In the genomic region with DNA sequence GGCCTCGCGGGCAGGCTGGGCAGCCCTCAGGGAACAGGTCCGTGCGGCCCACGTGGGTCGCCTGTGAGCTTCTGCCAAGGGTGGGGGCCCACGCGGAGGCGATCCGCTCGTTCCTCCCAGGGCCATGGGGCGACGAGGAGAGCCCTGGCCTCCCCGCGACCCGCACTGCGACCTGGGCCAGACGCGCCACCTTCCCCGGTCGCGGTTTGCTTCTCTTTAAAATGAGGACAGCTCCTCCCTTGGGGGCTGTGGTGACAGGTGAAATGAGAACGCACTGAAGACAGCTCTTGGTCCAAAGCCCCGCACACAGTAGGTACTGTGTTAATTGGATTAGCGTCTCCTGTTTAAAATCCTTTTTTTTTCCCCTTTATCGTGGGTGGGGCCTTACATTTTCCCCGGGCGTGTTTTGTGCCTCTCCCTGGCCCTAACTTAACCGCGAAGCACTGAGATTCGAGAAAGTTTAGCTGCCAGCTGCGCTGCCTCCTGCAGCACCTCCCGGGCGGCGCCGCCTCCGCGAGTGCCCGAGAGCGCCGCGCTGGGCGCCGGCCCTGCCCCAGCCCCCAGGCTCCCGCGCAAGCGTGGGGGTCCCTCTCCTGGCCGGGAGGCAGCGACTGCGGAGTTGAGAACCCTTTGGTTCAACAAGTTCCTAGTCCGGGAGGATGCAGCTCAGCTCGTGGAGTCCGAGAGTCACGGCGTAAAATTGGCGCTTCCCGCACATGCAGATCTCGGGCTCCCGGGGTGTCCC, we compare ENCODE assay signal across 8 cellular contexts. TPM values are rescaled to one million over a fixed set of nuclear protein-coding genes. Genes with fewer than 3 reads are reported as not detected.
DNase-seq lines count a peak whose midpoint lies in the region; ATAC-seq and TF ChIP-seq lines count a peak whose summit lies in the region.

No MANE protein-coding gene starts in this region.

- peaks cover 14% of the 10 kb centered on the region for H3K4me1 Mint-ChIP-seq in progenitor cell of endocrine pancreas (ENCODE audit: low read depth)

- no peaks in the 10 kb centered on the region for H3K27me3 ChIP-seq in RWPE2 (ENCODE audit: insufficient read depth, poor library complexity, severe bottlenecking)
- no peaks in the 10 kb centered on the region for H3K27me3 ChIP-seq in left ventricle myocardium inferior (ENCODE audit: low read depth)

- no peak overlapping the region for H3K27ac Mint-ChIP-seq in progenitor cell of endocrine pancreas

- peak overlapping the region; percentile 84 for H3K4me3 Mint-ChIP-seq in progenitor cell of endocrine pancreas (ENCODE audit: low read depth)

- H3K36me3 ChIP-seq in RWPE2 (ENCODE audit: low read depth) (no peaks in the 10 kb centered on the region), left ventricle myocardium inferior (no peaks in the 10 kb centered on the region)

- intact Hi-C loops in left ventricle myocardium inferior (cut with micrococcal nuclease), result no loop called here

- H3K4me3 ChIP-seq in RWPE2 (ENCODE audit: severe bottlenecking), result peak overlapping the region; percentile 65
- H3K4me3 ChIP-seq in left ventricle myocardium inferior, result peak overlapping the region; percentile 92

- H3K36me3 Mint-ChIP-seq in progenitor cell of endocrine pancreas (ENCODE audit: insufficient read depth), result peaks cover 1% of the 10 kb centered on the region

- DNase-seq in Daoy (ENCODE audit: low read depth) (peak; percentile 73), RWPE2 (ENCODE audit: low spot score) (no peak), amniotic epithelial cell (ENCODE audit: low read depth) (peak; percentile 26), left ventricle myocardium inferior (peak; percentile 40), progenitor cell of endocrine pancreas (ENCODE audit: low spot score, unreplicated experiment) (peak; percentile 48)
- DNase-seq in effector CD8-positive, alpha-beta T cell (lab: John Stamatoyannopoulos, UW), result no peak

- H3K9me3 ChIP-seq in RWPE2 (ENCODE audit: severe bottlenecking), result no peaks in the 10 kb centered on the region
- peaks cover 4% of the 10 kb centered on the region for H3K9me3 ChIP-seq in left ventricle myocardium inferior (replicated peaks)

- peak overlapping the region; percentile 38 for H3K27ac ChIP-seq in RWPE2 (ENCODE audit: poor library complexity, severe bottlenecking)
- peak overlapping the region; percentile 92 for H3K27ac ChIP-seq in left ventricle myocardium inferior (replicated peaks)

- H3K4me1 ChIP-seq in RWPE2 (ENCODE audit: insufficient read depth, poor library complexity, severe bottlenecking) (peaks cover 6% of the 10 kb centered on the region), left ventricle myocardium inferior (peaks cover 64% of the 10 kb centered on the region)

- TF ChIP-seq CTCF in RWPE2 (IDR thresholded peaks at IDR 0.05; ENCODE audit: poor library complexity, severe bottlenecking), result peak; percentile 44
- peak; percentile 42 for TF ChIP-seq CTCF in left ventricle myocardium inferior (IDR thresholded peaks at IDR 0.05; ENCODE audit: borderline replicate concordance)
- TF ChIP-seq CTCF in progenitor cell of endocrine pancreas (IDR thresholded peaks at IDR 0.05; ENCODE audit: unreplicated experiment), result peak; percentile 38

- peak; percentile 17 for ATAC-seq in HG02588 (IDR thresholded peaks at IDR 0.05; ENCODE audit: unreplicated experiment)
- ATAC-seq in RWPE2 (ENCODE audit: low read depth), result peak; percentile 35
- no peak for ATAC-seq in HG02759 (IDR thresholded peaks at IDR 0.05; ENCODE audit: unreplicated experiment)

- peaks cover 45% of the 10 kb centered on the region for H3K27me3 Mint-ChIP-seq in progenitor cell of endocrine pancreas

- H3K9me3 Mint-ChIP-seq in progenitor cell of endocrine pancreas (ENCODE audit: low read depth), result peaks cover 2% of the 10 kb centered on the region

RNA-seq across cellular contexts. Expression of a gene that starts 1.1 kb away (rescaled TPM):
- 60.9 and 68.5 TPM in 2 replicates for total RNA-seq in Daoy (2014; rRNA removed; shearing (Covaris generic))
- total RNA-seq in left ventricle myocardium inferior (29.4 TPM), progenitor cell of endocrine pancreas (16.5 and 16.8 TPM in 2 replicates)

Comparison
In these comparisons a context has a peak if more than half of its experiments do, and no peak if none do; other contexts are left out.
1. DNase-seq: peak in Daoy (single experiment), amniotic epithelial cell (single experiment), left ventricle myocardium inferior (single experiment) and progenitor cell of endocrine pancreas (single experiment); none in RWPE2 (single experiment) and effector CD8-positive, alpha-beta T cell (single experiment).
2. Peak in every context shown above with its lines, with median percentiles within 50 percentile points of each other: CTCF ChIP-seq.